9 cellular contexts compared by ENCODE assay signal in the genomic region with DNA sequence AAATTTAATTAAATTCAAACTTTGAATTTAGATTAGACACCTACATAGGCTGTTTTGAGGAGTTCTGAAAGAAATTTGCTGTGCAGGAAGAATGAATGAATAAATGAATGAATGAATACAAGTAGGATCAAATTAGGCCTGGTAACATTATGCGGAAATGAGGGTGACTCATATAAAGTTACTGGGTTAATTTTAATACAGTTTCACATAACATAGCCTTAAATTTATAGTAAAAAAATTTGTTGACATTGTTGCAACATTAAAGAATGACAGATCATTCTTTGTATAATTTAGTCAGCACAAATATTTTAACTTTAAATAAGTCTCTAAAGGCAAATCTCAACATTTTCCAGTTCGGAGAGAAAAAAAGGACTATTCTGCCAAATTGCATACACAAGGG.
"Had no signal": no experiment of that assay in that cellular context is flagged by ENCODE, and none has a peak within 500 bp of the region (broad histone marks: within the 10 kb centered on the region; RNA-seq: fewer than 3 reads in every experiment).

No MANE protein-coding gene starts in this region.

- H3K9ac ChIP-seq: GM23248, KMS-11 had no signal

- H3K36me3 ChIP-seq: HAP-1 had no signal

- H3K4me2 ChIP-seq: KMS-11 had no signal

- H3K9me3 ChIP-seq: HAP-1 had no signal

- ATAC-seq: HCT116, HepG2 had no signal

- H3K4me3 ChIP-seq: GM23248, HAP-1 had no signal

- H2AFZ ChIP-seq: GM23248 had no signal

- H3K27ac ChIP-seq: GM23248, HL-60, KMS-11 had no signal

- H3K4me1 ChIP-seq: HAP-1 had no signal

- DNase-seq: GM23248, GOT3, H7, KBM-7 had no signal
